In genomic region chr3:75785091-75785755, GRCh38 we compare ENCODE assay signal across 8 cellular contexts. TPM values are rescaled to one million over a fixed set of nuclear protein-coding genes. Genes with fewer than 3 reads are reported as not detected.
DNase-seq lines count a peak whose midpoint lies in the region; ATAC-seq and TF ChIP-seq lines count a peak whose summit lies in the region.
"Not testable (repeated sequence)": the region's sequence is repeated elsewhere in the genome, so short reads cannot be mapped to it uniquely, and the experiment has no call there.

Gene ZNF717, minus strand, starts transcription at chr3:75785549. Its CDS starts 2,187 bp downstream, at chr3:75783362.

- TSS peak; percentile 45 for BruUV-seq in IMR-90 (replicated peaks; lab: Mats Ljungman, UMichigan)

- peak within 1 kb of the TSS; percentile 30; the same call in 1 of the 2 replicates for H3K56ac ChIP-seq in IMR-90 (ENCODE audit: extremely low read depth, insufficient read depth, low read length)

- H3K27me3 ChIP-seq in IMR-90 (ENCODE audit: control insufficient read depth, insufficient read depth, low read length); colonic mucosa; subcutaneous abdominal adipose tissue (ENCODE audit: control insufficient read depth in 5 of 5, insufficient read depth in 4 of 5, low read length in 5 of 5): not testable (repeated sequence)

- intact Hi-C loops in IMR-90 (cut with micrococcal nuclease); colonic mucosa (cut with DNase I): not testable (repeated sequence)

- ATAC-seq in IMR-90 (ENCODE audit: low read depth): not testable (repeated sequence)
- peak; percentile 53 for ATAC-seq in activated CD8-positive, alpha-beta memory T cell treated with anti-CD3 and anti-CD28 coated beads, Interleukin-2, amount 10 ng/mL, durations not matched to agents 7 days and 5 days

- H3K27ac ChIP-seq in IMR-90 (ENCODE audit: insufficient read depth, low read length): peak within 1 kb of the TSS; percentile 64
- H3K27ac ChIP-seq in colonic mucosa: peak within 1 kb of the TSS; percentile 74
- H3K27ac ChIP-seq in subcutaneous abdominal adipose tissue (ENCODE audit: low read depth, low read length): peak within 1 kb of the TSS; percentile 46

- peaks cover 16% of the 10 kb centered on the region for H3K36me3 ChIP-seq in IMR-90 (ENCODE audit: control insufficient read depth, insufficient read depth, low read length)
- H3K36me3 ChIP-seq in colonic mucosa: not testable (repeated sequence)
- peaks cover 4 to 22% (median 11%) of the 10 kb centered on the region in 5 donors for H3K36me3 ChIP-seq in subcutaneous abdominal adipose tissue (ENCODE audit: control insufficient read depth in 5 of 5, insufficient read depth in 5 of 5, low read length in 5 of 5)

- H4K5ac ChIP-seq in IMR-90 (ENCODE audit: low read depth, low read length): peak within 1 kb of the TSS; percentile 1; the same call in 1 of the 2 replicates

- not testable (repeated sequence) for H2BK120ac ChIP-seq in IMR-90 (ENCODE audit: low read depth, low read length)

- not testable (repeated sequence) for H3K4me1 ChIP-seq in IMR-90 (ENCODE audit: control insufficient read depth, insufficient read depth, low read length); colonic mucosa; subcutaneous abdominal adipose tissue (ENCODE audit: control insufficient read depth in 5 of 5, insufficient read depth in 5 of 5, low read length in 5 of 5)

- peaks cover 18% of the 10 kb centered on the region for H3K4me1 Mint-ChIP-seq in activated CD8-positive, alpha-beta memory T cell treated with anti-CD3 and anti-CD28 coated beads, Interleukin-2, amount 10 ng/mL, durations not matched to agents 7 days and 5 days

- not testable (repeated sequence) for H3K18ac ChIP-seq in IMR-90 (ENCODE audit: low read depth, low read length)

- in situ Hi-C loops in IMR-90 (cut with MboI; ENCODE audit: low sequenced_read_pairs): not testable (repeated sequence)

- H3K36me3 Mint-ChIP-seq in activated CD8-positive, alpha-beta memory T cell treated with anti-CD3 and anti-CD28 coated beads, Interleukin-2, amount 10 ng/mL, durations not matched to agents 7 days and 5 days: peaks cover 38% of the 10 kb centered on the region

- not testable (repeated sequence) for H4K91ac ChIP-seq in IMR-90 (ENCODE audit: insufficient read depth, low read depth, low read length)

- not testable (repeated sequence) for H2BK5ac ChIP-seq in IMR-90 (ENCODE audit: low read depth, low read length, poor library complexity, severe bottlenecking)

- peaks cover 18% of the 10 kb centered on the region for H3K9me3 Mint-ChIP-seq in activated CD8-positive, alpha-beta memory T cell treated with anti-CD3 and anti-CD28 coated beads, Interleukin-2, amount 10 ng/mL, durations not matched to agents 7 days and 5 days (ENCODE audit: low read depth)

- not testable (repeated sequence) for H2BK15ac ChIP-seq in IMR-90 (ENCODE audit: low read depth, low read length)

- not testable (repeated sequence) for H3K27me3 Mint-ChIP-seq in activated CD8-positive, alpha-beta memory T cell treated with anti-CD3 and anti-CD28 coated beads, Interleukin-2, amount 10 ng/mL, durations not matched to agents 7 days and 5 days

- peak within 1 kb of the TSS; percentile 90 for H2AFZ ChIP-seq in IMR-90 (replicated peaks; ENCODE audit: low read length, poor library complexity)

- CTCF ChIA-PET in IMR-90 (lab: Yijun Ruan, JAX); activated CD8-positive, alpha-beta memory T cell treated with anti-CD3 and anti-CD28 coated beads, Interleukin-2, amount 10 ng/mL, durations not matched to agents 7 days and 5 days (lab: Charles Lee): not testable (repeated sequence)

- not testable (repeated sequence) for H3K9me3 ChIP-seq in IMR-90 (ENCODE audit: control insufficient read depth, insufficient read depth, low read length); colonic mucosa; subcutaneous abdominal adipose tissue (ENCODE audit: control insufficient read depth in 5 of 5, low read length in 5 of 5)

- H3K27ac Mint-ChIP-seq in activated CD8-positive, alpha-beta memory T cell treated with anti-CD3 and anti-CD28 coated beads, Interleukin-2, amount 10 ng/mL, durations not matched to agents 7 days and 5 days: peak within 1 kb of the TSS; percentile 83

- H2AK9ac ChIP-seq in IMR-90 (replicated peaks; ENCODE audit: low read depth, low read length, poor library complexity): not testable (repeated sequence)

- H3K4me2 ChIP-seq in IMR-90 (ENCODE audit: low read depth, low read length): peak within 1 kb of the TSS; percentile 35

- DNase-seq in Daoy (ENCODE audit: low read depth): peak; percentile 87
- peak; percentile 83 for DNase-seq in IMR-90
- peak; percentile 95 for DNase-seq in activated CD8-positive, alpha-beta memory T cell treated with anti-CD3 and anti-CD28 coated beads, Interleukin-2, amount 10 ng/mL, durations not matched to agents 7 days and 5 days
- DNase-seq in colonic mucosa: peak; percentile 98
- DNase-seq in iPS-NIHi7 (ENCODE audit: extremely low spot score): peak; percentile 22
- DNase-seq in putamen (ENCODE audit: low spot score): peak; percentile 89

- H4K8ac ChIP-seq in IMR-90 (ENCODE audit: low read depth in 2 of 2, low read length in 2 of 2): peak within 1 kb of the TSS; percentile 96 to 99

- H3K23ac ChIP-seq in IMR-90 (ENCODE audit: low read depth, low read length): peak within 1 kb of the TSS; percentile 75; the same call in 1 of the 2 replicates

- not testable (repeated sequence) for H3K79me1 ChIP-seq in IMR-90 (ENCODE audit: low read depth in 1 of 2, low read length in 2 of 2)

- not testable (repeated sequence) for H3K9me1 ChIP-seq in IMR-90 (ENCODE audit: insufficient read depth, low read length)

- not testable (repeated sequence) for TF ChIP-seq RAD21 in IMR-90 (IDR thresholded peaks at IDR 0.05; ENCODE audit: low read length)

- H3K9ac ChIP-seq in IMR-90 (ENCODE audit: low read depth, low read length) (peak within 1 kb of the TSS; percentile 87), colonic mucosa (ENCODE audit: low read depth in 2 of 2, low read length in 2 of 2) (peak within 1 kb of the TSS in 1 of 2 donors; percentile 70), subcutaneous abdominal adipose tissue (ENCODE audit: low read length in 5 of 5) (peak within 1 kb of the TSS; percentile 39 to 80 (median 78))

- peak within 1 kb of the TSS; percentile 39; the same call in 1 of the 2 replicates for H2AK5ac ChIP-seq in IMR-90 (ENCODE audit: low read depth, low read length)

- POLR2A ChIA-PET in IMR-90 (lab: Charles Lee; ENCODE audit: unreplicated experiment): not testable (repeated sequence)

- H3K4ac ChIP-seq in IMR-90 (ENCODE audit: low read depth, low read length): peak within 1 kb of the TSS; percentile 77; the same call in 1 of the 2 replicates

- TF ChIP-seq POLR2A in IMR-90 (IDR thresholded peaks at IDR 0.05; ENCODE audit: low read depth, low read length): not testable (repeated sequence)

- TF ChIP-seq CTCF in IMR-90 (conservative IDR thresholded peaks at IDR 0.05; ENCODE audit: low read depth, low read length); colonic mucosa (IDR thresholded peaks at IDR 0.05): not testable (repeated sequence)

- 1% methylated on average over 28 of the region's 51 CpGs; no CpG with 5 or more reads in 1 of the 2 experiments for WGBS in IMR-90 (ENCODE audit: extremely low coverage in 2 of 2, insufficient read length in 1 of 2), 2 experiments

- peak within 1 kb of the TSS; percentile 94; the same call in 1 of the 2 replicates for H3K14ac ChIP-seq in IMR-90 (replicated peaks; ENCODE audit: low read depth, low read length)

- peak within 1 kb of the TSS; percentile 44 for H3K4me3 ChIP-seq in IMR-90 (ENCODE audit: insufficient read depth, low read depth, low read length)
- H3K4me3 ChIP-seq in colonic mucosa: peak within 1 kb of the TSS; percentile 89
- peak within 1 kb of the TSS; percentile 64 to 90 (median 76) for H3K4me3 ChIP-seq in subcutaneous abdominal adipose tissue (ENCODE audit: low read depth in 1 of 5, low read length in 5 of 5)

- H2BK20ac ChIP-seq in IMR-90 (ENCODE audit: low read depth, low read length): not testable (repeated sequence)

- dilution Hi-C loops in IMR-90 (cut with HindIII; ENCODE audit: low sequenced_read_pairs, unreplicated experiment): not testable (repeated sequence)

- peak within 1 kb of the TSS; percentile 78 for H3K4me3 Mint-ChIP-seq in activated CD8-positive, alpha-beta memory T cell treated with anti-CD3 and anti-CD28 coated beads, Interleukin-2, amount 10 ng/mL, durations not matched to agents 7 days and 5 days

- not testable (repeated sequence) for H4K20me1 ChIP-seq in IMR-90 (ENCODE audit: insufficient read depth, low read length)

TF ChIP-seq in PFSK-1, 5 proteins besides CTCF, POLR2A, EP300 and RAD21:
- TF ChIP-seq POLR2AphosphoS5 (IDR thresholded peaks at IDR 0.05; ENCODE audit: low read depth, low read length): peak; percentile 54; the same call in 1 of the 2 replicates

RNA-seq across cellular contexts. Expression of gene ZNF717, which starts in this region (rescaled TPM):
- 4.3 and 5.0 TPM in 2 replicates for total RNA-seq in Daoy (2014; rRNA removed; shearing (Covaris generic))
- total RNA-seq in IMR-90 (2012; rRNA removed) (11.4 and 14.3 TPM in 2 replicates), colonic mucosa (10 to 100 TPM in 1 of 2 donors, 1 to 10 TPM in 1; 9.5 to 10.5 TPM)
- 4.6 and 6.0 TPM in 2 replicates for polyA plus RNA-seq in IMR-90 (2012; rRNA removed)
- polyA plus RNA-seq in IMR-90 (2012; cell fraction: cytosol; rRNA removed): 4.7 and 9.4 TPM in 2 replicates
- polyA plus RNA-seq in IMR-90 (2012; cell fraction: nucleus; rRNA removed; ENCODE audit: low replicate concordance): 2.8 and 17.9 TPM in 2 replicates
- polyA plus RNA-seq in PFSK-1 (2012; ENCODE audit: insufficient read length, low read depth): 2.4 TPM
- total RNA-seq in activated CD8-positive, alpha-beta memory T cell treated with anti-CD3 and anti-CD28 coated beads, Interleukin-2, amount 10 ng/mL, durations not matched to agents 7 days and 5 days: 10 to 100 TPM; 10.7 to 12.4 TPM

Comparison
In these comparisons a context has a peak if more than half of its experiments do, and no peak if none do; other contexts are left out.
1. DNase-seq: peak in every context shown above with its lines; median percentile 98 in colonic mucosa; 95 in activated CD8-positive, alpha-beta memory T cell treated with anti-CD3 and anti-CD28 coated beads, Interleukin-2, amount 10 ng/mL, durations not matched to agents 7 days and 5 days; 89 in putamen; 87 in Daoy; 83 in IMR-90; 22 in iPS-NIHi7.